ENCODE assay signal across 26 cellular contexts in genomic region chr1:2998503-2999100, GRCh38. TPM values are rescaled to one million over a fixed set of nuclear protein-coding genes. Genes with fewer than 3 reads are reported as not detected.
DNase-seq lines count a peak whose midpoint lies in the region; ATAC-seq and TF ChIP-seq lines count a peak whose summit lies in the region.
"Had no signal": no experiment of that assay in that cellular context is flagged by ENCODE, and none has a peak within 500 bp of the region (broad histone marks: within the 10 kb centered on the region; RNA-seq: fewer than 3 reads in every experiment).

No MANE protein-coding gene starts in this region.

- intact Hi-C loops in Right ventricle myocardium inferior (cut with DNase I) (no loop called here), heart right ventricle (cut with DNase I) (no loop called here), HCT116 (cut with micrococcal nuclease) (no loop called here), posterior vena cava (cut with DNase I) (loop anchor here in 1 of 2 donors (1.0 kb wide), 1 partner anchor 360 kb away; no protein-coding TSS in a partner anchor), Caco-2 (cut with micrococcal nuclease; ENCODE audit: unreplicated experiment) (no loop called here)

- H3K9me3 ChIP-seq in heart right ventricle (peaks cover 0 to 32% (median 14%) of the 10 kb centered on the region in 11 donors), HCT116 (ENCODE audit: control insufficient read depth in 1 of 2, insufficient read depth in 1 of 2, low read depth in 1 of 2, low read length in 2 of 2) (peaks cover 0 to 16% of the 10 kb centered on the region in 2 experiments; a peak in 2 of 4 replicates), Caco-2 (0 out of 2 replicates have a peak, but pooled peaks cover 4% of the 10 kb centered on the region)

- no peaks in the 10 kb centered on the region for H3K4me1 ChIP-seq in heart right ventricle
- H3K4me1 ChIP-seq in HCT116 (ENCODE audit: control insufficient read depth in 1 of 2, insufficient read depth in 2 of 2, low read length in 2 of 2): no peaks in the 10 kb centered on the region
- no peaks in the 10 kb centered on the region for H3K4me1 ChIP-seq in Caco-2

- no peaks in the 10 kb centered on the region for H3K79me2 ChIP-seq in HCT116 (ENCODE audit: insufficient read depth, low read length)

- H3K4me2 ChIP-seq in HCT116 (ENCODE audit: low read length): 0 out of 2 replicates have a peak overlapping the region, but pooled peaks have one; percentile 5
- H3K4me2 ChIP-seq: BLaER1, PC-9 had no signal

- TF ChIP-seq CTCF in heart right ventricle (IDR thresholded peaks at IDR 0.05) (no peak), HCT116 (IDR thresholded peaks at IDR 0.05 in 2 of 3, conservative IDR thresholded peaks at IDR 0.05 in 1 of 3; ENCODE audit: borderline replicate concordance in 1 of 3, insufficient read depth in 1 of 3, low read depth in 2 of 3, low read length in 2 of 3) (no peak), Caco-2 (IDR thresholded peaks at IDR 0.05; ENCODE audit: insufficient read depth in 1 of 2, low read depth in 1 of 2, low read length in 1 of 2, severe bottlenecking in 1 of 2, unreplicated experiment in 1 of 2) (no peak)

- BruUV-seq in HCT116 (replicated peaks; lab: Mats Ljungman, UMichigan) (no TSS peak), Caco-2 (replicated peaks; lab: Mats Ljungman, UMichigan) (no TSS peak)

- POLR2A ChIA-PET in HCT116 (lab: Charles Lee): no interaction called here
- POLR2A ChIA-PET in Caco-2 (lab: Charles Lee): no interaction called here

- H3K9ac ChIP-seq in HCT116 (ENCODE audit: low read length): no peak overlapping the region
- H3K9ac ChIP-seq: BLaER1 had no signal

- H3K27me3 Mint-ChIP-seq in Caco-2 (ENCODE audit: insufficient read depth, unreplicated experiment): peaks cover 9% of the 10 kb centered on the region

- peak; percentile 39 for DNase-seq in Right ventricle myocardium inferior (ENCODE audit: missing footprints)
- DNase-seq in heart right ventricle: no peak
- no peak for DNase-seq in HCT116 (ENCODE audit: low read depth, low spot score)
- DNase-seq in activated naive CD4-positive, alpha-beta T cell treated with anti-CD3 and anti-CD28 coated beads, Interleukin-2, amount 50 U/mL, for 16 hours: peak; percentile 1
- peak; percentile 19 for DNase-seq in posterior vena cava (ENCODE audit: low spot score)
- no peak for DNase-seq in Caco-2
- DNase-seq: CD4-positive, alpha-beta T cell; DMS53; H9; HFFc6; KG1; MG63; NCI-H1105 treated with DMSO at 0.1 percent for 48 hours; NCI-H146; NCI-H2029; NCI-H446; NCI-H524 treated with DMSO at 0.1 percent for 48 hours; NCI-H774; PC-9; SHP77 treated with DMSO at 0.1 percent for 48 hours had no signal

- H3K27ac ChIP-seq in heart right ventricle (no peak overlapping the region), HCT116 (ENCODE audit: low read depth, low read length) (no peak overlapping the region)
- H3K27ac ChIP-seq: BLaER1, PC-9 had no signal

- H3K9me2 ChIP-seq in HCT116 (ENCODE audit: insufficient read depth): no peaks in the 10 kb centered on the region

- RAD21 ChIA-PET in HCT116 (lab: Charles Lee; ENCODE audit: low non-redundant PET in 1 of 2, low total read pairs in 2 of 2, uncharacterized antibody in 2 of 2, unreplicated experiment in 2 of 2): no interaction called here

- H3K36me3 ChIP-seq in heart right ventricle: no peaks in the 10 kb centered on the region
- H3K36me3 ChIP-seq in HCT116 (ENCODE audit: control insufficient read depth in 1 of 2, insufficient read depth in 2 of 2, low read length in 2 of 2): no peaks in the 10 kb centered on the region
- no peaks in the 10 kb centered on the region for H3K36me3 ChIP-seq in Caco-2 (ENCODE audit: control insufficient read depth, insufficient read depth, low read length)
- H3K36me3 ChIP-seq: BLaER1, MG63 had no signal

- H3K4me3 ChIP-seq in heart right ventricle: no peak overlapping the region
- H3K4me3 ChIP-seq in HCT116 (replicated peaks in 1 of 2; ENCODE audit: low read depth in 1 of 2, low read length in 2 of 2): no peak overlapping the region
- no peak overlapping the region for H3K4me3 ChIP-seq in Caco-2 (ENCODE audit: low read depth, low read length)
- H3K4me3 ChIP-seq: BLaER1, MG63, PC-9 had no signal

- no peak for ATAC-seq in Right ventricle myocardium inferior
- ATAC-seq in heart right ventricle: no peak
- ATAC-seq in HCT116: no peak
- no peak for ATAC-seq in GM21528 (IDR thresholded peaks at IDR 0.05; ENCODE audit: low FRiP score, unreplicated experiment)

- no peaks in the 10 kb centered on the region for H3K36me3 Mint-ChIP-seq in Caco-2 (ENCODE audit: insufficient read depth, unreplicated experiment)

- no peaks in the 10 kb centered on the region for H3K4me1 Mint-ChIP-seq in Caco-2 (ENCODE audit: low read depth, unreplicated experiment)
- H3K4me1 Mint-ChIP-seq: H9 had no signal

- H4K20me1 ChIP-seq in HCT116 (ENCODE audit: insufficient read depth): no peaks in the 10 kb centered on the region

- no peak overlapping the region for H3K4me3 Mint-ChIP-seq in Caco-2 (ENCODE audit: unreplicated experiment)
- H3K4me3 Mint-ChIP-seq: CD4-positive, alpha-beta T cell; H9; HFFc6 had no signal

- TF ChIP-seq POLR2A in HCT116 (IDR thresholded peaks at IDR 0.05; ENCODE audit: borderline replicate concordance, extremely low read depth, insufficient read depth, insufficient read length): no peak

- peaks cover 8% of the 10 kb centered on the region for H3K9me3 Mint-ChIP-seq in Caco-2 (ENCODE audit: unreplicated experiment)

- H2AFZ ChIP-seq in HCT116 (ENCODE audit: low read depth, low read length, poor library complexity, severe bottlenecking): no peak overlapping the region
- H2AFZ ChIP-seq: PC-9 had no signal

- no peak overlapping the region for H3K27ac Mint-ChIP-seq in Caco-2 (ENCODE audit: unreplicated experiment)
- H3K27ac Mint-ChIP-seq: CD4-positive, alpha-beta T cell; HFFc6 had no signal

- TF ChIP-seq RAD21 in HCT116 (IDR thresholded peaks at IDR 0.05; ENCODE audit: low read depth): no peak

- 85 to 87% methylated on average over 9 of the region's 9 CpGs for WGBS in heart right ventricle, 2 donors

- H3K27me3 ChIP-seq in heart right ventricle: peaks cover 0 to 44% (median 8%) of the 10 kb centered on the region in 7 donors
- peaks cover 32% of the 10 kb centered on the region for H3K27me3 ChIP-seq in HCT116 (ENCODE audit: insufficient read depth, low read length)
- no peaks in the 10 kb centered on the region for H3K27me3 ChIP-seq in Caco-2 (replicated peaks; ENCODE audit: control insufficient read depth, insufficient read depth, low read length)

- CTCF ChIA-PET in HCT116 (lab: Charles Lee): no interaction called here
- CTCF ChIA-PET in Caco-2 (lab: Charles Lee): interaction anchor here (1.1 kb wide), 1 partner anchor 426 kb away, joined by 7 read pairs; no protein-coding TSS in a partner anchor

TF ChIP-seq in HCT116, 20 proteins besides CTCF, POLR2A, EP300 and RAD21 (continues in another document):
- no peak for TF ChIP-seq POLR2AphosphoS5 (IDR thresholded peaks at IDR 0.05; ENCODE audit: low read depth, low read length)
- no peak for TF ChIP-seq SRF (IDR thresholded peaks at IDR 0.05; ENCODE audit: low read depth)
- TF ChIP-seq ZFX (IDR thresholded peaks at IDR 0.05): no peak
- TF ChIP-seq ATF3 (IDR thresholded peaks at IDR 0.05): no peak
- no peak for TF ChIP-seq JUND (IDR thresholded peaks at IDR 0.05)
- no peak for TF ChIP-seq REST (IDR thresholded peaks at IDR 0.05; ENCODE audit: low read depth)
- TF ChIP-seq ZNF274 (IDR thresholded peaks at IDR 0.05; ENCODE audit: low read depth, low read length): no peak
- no peak for TF ChIP-seq CEBPB (IDR thresholded peaks at IDR 0.05; ENCODE audit: low read depth)
- no peak for TF ChIP-seq YY1 (IDR thresholded peaks at IDR 0.05; ENCODE audit: extremely low read depth, insufficient replicate concordance, low read depth, low read length)
- TF ChIP-seq ELF1 (IDR thresholded peaks at IDR 0.05; ENCODE audit: borderline replicate concordance, low read depth): no peak

RNA-seq across cellular contexts. Expression of gene ACTRT2, which starts 22.7 kb away (rescaled TPM):
- total RNA-seq in Right ventricle myocardium inferior (not detected), heart right ventricle (not detected), HCT116 (2021; ENCODE audit: unreplicated experiment) (not detected), posterior vena cava (not detected), Caco-2 (2022) (not detected in 2 replicates)
- not detected for polyA plus RNA-seq in heart right ventricle
- not detected in 2 replicates for polyA plus RNA-seq in HCT116 (2012)
- total RNA-seq: CD4-positive, alpha-beta T cell; Daoy; G401; H9; HFFc6; PC-9; RPMI7951 had no signal
- polyA plus RNA-seq: AG04450 had no signal

Comparison
In these comparisons a context has a peak if more than half of its experiments do, and no peak if none do; other contexts are left out.
1. DNase-seq: peak in Right ventricle myocardium inferior (single experiment), activated naive CD4-positive, alpha-beta T cell treated with anti-CD3 and anti-CD28 coated beads, Interleukin-2, amount 50 U/mL, for 16 hours (single experiment) and posterior vena cava (single experiment); none in heart right ventricle (0 of 2), HCT116 (single experiment) and Caco-2 (0 of 2).